Comparison of ENCODE assay signal across 8 cellular contexts in genomic region chr17:75182319-75182568, GRCh38. TPM values are rescaled to one million over a fixed set of nuclear protein-coding genes. Genes with fewer than 3 reads are reported as not detected.
DNase-seq lines count a peak whose midpoint lies in the region; ATAC-seq, FAIRE-seq and TF ChIP-seq lines count a peak whose summit lies in the region.

No MANE protein-coding gene starts in this region.

- H3K4me1 ChIP-seq in CD4-positive, alpha-beta memory T cell (ENCODE audit: insufficient read depth, low read length) = peaks cover 44% of the 10 kb centered on the region
- H3K4me1 ChIP-seq in iPS-18a (ENCODE audit: control insufficient read depth, low read depth, low read length) = peaks cover 4% of the 10 kb centered on the region

- H3K36me3 Mint-ChIP-seq in CD4-positive, alpha-beta memory T cell = peaks cover 0 to 22% of the 10 kb centered on the region in 2 donors
- peaks cover 11 to 18% of the 10 kb centered on the region in 2 donors for H3K36me3 Mint-ChIP-seq in activated naive CD4-positive, alpha-beta T cell treated with anti-CD3 and anti-CD28 coated beads, Interleukin-2, amount 50 U/mL, for 72 hours
- peaks cover 32% of the 10 kb centered on the region for H3K36me3 Mint-ChIP-seq in stimulated activated naive CD8-positive, alpha-beta T cell treated with anti-CD3 and anti-CD28 coated beads, Interleukin-15, Interleukin-2, amounts not matched to agents 100 ng/mL and 50 ng/mL, for 24 hours (ENCODE audit: low read depth)

- H3K4me3 Mint-ChIP-seq in CD4-positive, alpha-beta memory T cell = peak overlapping the region; percentile 89 to 97 (median 92)
- peak overlapping the region; percentile 100 for H3K4me3 Mint-ChIP-seq in stimulated activated naive CD8-positive, alpha-beta T cell treated with anti-CD3 and anti-CD28 coated beads, Interleukin-15, Interleukin-2, amounts not matched to agents 100 ng/mL and 50 ng/mL, for 24 hours

- peak overlapping the region; percentile 88 for H3K9ac ChIP-seq in iPS-18a (ENCODE audit: low read length)

- no peak for TF ChIP-seq POLR2A in GM12891 (IDR thresholded peaks at IDR 0.05; ENCODE audit: low read depth, low read length)

- CTCF ChIA-PET in CD4-positive, alpha-beta memory T cell (lab: Charles Lee; ENCODE audit: partially characterized antibody) = no interaction called here

- POLR2A ChIA-PET in CD4-positive, alpha-beta memory T cell (lab: Charles Lee; ENCODE audit: partially characterized antibody) = interaction anchor here (0.9 to 3.0 kb wide), 19 partner anchors 14 to 223 kb away, joined by 3 to 18 read pairs (median 6); partner anchors contain the start of genes GGA3, GRB2, HID1 and JPT1

- H3K36me3 ChIP-seq in CD4-positive, alpha-beta memory T cell (ENCODE audit: insufficient read depth, low read length) = peaks cover 15% of the 10 kb centered on the region
- peaks cover 28% of the 10 kb centered on the region for H3K36me3 ChIP-seq in iPS-18a (ENCODE audit: control insufficient read depth, low read depth, low read length)

- H3K4me1 Mint-ChIP-seq in CD4-positive, alpha-beta memory T cell = peaks cover 20 to 47% (median 35%) of the 10 kb centered on the region in 4 donors
- H3K4me1 Mint-ChIP-seq in stimulated activated naive CD8-positive, alpha-beta T cell treated with anti-CD3 and anti-CD28 coated beads, Interleukin-15, Interleukin-2, amounts not matched to agents 100 ng/mL and 50 ng/mL, for 24 hours (ENCODE audit: low read depth) = peaks cover 50% of the 10 kb centered on the region

- no peaks in the 10 kb centered on the region for H3K27me3 Mint-ChIP-seq in CD4-positive, alpha-beta memory T cell
- H3K27me3 Mint-ChIP-seq in stimulated activated naive CD8-positive, alpha-beta T cell treated with anti-CD3 and anti-CD28 coated beads, Interleukin-15, Interleukin-2, amounts not matched to agents 100 ng/mL and 50 ng/mL, for 24 hours = no peaks in the 10 kb centered on the region

- intact Hi-C loops in CD4-positive, alpha-beta memory T cell (cut with micrococcal nuclease) = loop anchor here (1.0 to 5.0 kb wide), 5 partner anchors 23 to 335 kb away; partner anchors contain the start of genes CASKIN2, GGA3, MIF4GD and MRPS7

- H3K27ac Mint-ChIP-seq in CD4-positive, alpha-beta memory T cell = peak overlapping the region in 6 of 7 donors; percentile 82 to 92 (median 86)
- peak overlapping the region; percentile 94 to 95 for H3K27ac Mint-ChIP-seq in activated naive CD4-positive, alpha-beta T cell treated with anti-CD3 and anti-CD28 coated beads, Interleukin-2, amount 50 U/mL, for 72 hours
- peak overlapping the region; percentile 85 for H3K27ac Mint-ChIP-seq in stimulated activated naive CD8-positive, alpha-beta T cell treated with anti-CD3 and anti-CD28 coated beads, Interleukin-15, Interleukin-2, amounts not matched to agents 100 ng/mL and 50 ng/mL, for 24 hours

- H3K27ac ChIP-seq in CD4-positive, alpha-beta memory T cell (ENCODE audit: low read depth, low read length) = peak overlapping the region; percentile 94
- peak overlapping the region; percentile 51 for H3K27ac ChIP-seq in iPS-18a (ENCODE audit: low read length)

- H3K4me3 ChIP-seq in CD4-positive, alpha-beta memory T cell (ENCODE audit: low read length in 2 of 2) = peak overlapping the region; percentile 47 to 93
- peak overlapping the region; percentile 86 for H3K4me3 ChIP-seq in iPS-18a (ENCODE audit: low read length)

- DNase-seq in CD4-positive, alpha-beta memory T cell = no peak
- DNase-seq in activated naive CD4-positive, alpha-beta T cell treated with anti-CD3 and anti-CD28 coated beads, Interleukin-2, amount 50 U/mL, for 72 hours (ENCODE audit: low spot score in 2 of 2) = no peak
- DNase-seq in Kasumi-1 (lab: John Stamatoyannopoulos, UW) (no peak), GM12891 (ENCODE audit: insufficient read length, low spot score) (no peak)

- no peaks in the 10 kb centered on the region for H3K27me3 ChIP-seq in CD4-positive, alpha-beta memory T cell (ENCODE audit: insufficient read depth, low read length)
- no peaks in the 10 kb centered on the region for H3K27me3 ChIP-seq in iPS-18a (ENCODE audit: control insufficient read depth, insufficient read depth, low read length)

- ATAC-seq in HG02798 (IDR thresholded peaks at IDR 0.05; ENCODE audit: poor library complexity, unreplicated experiment) = peak; percentile 14
- no peak for ATAC-seq in activated naive CD4-positive, alpha-beta T cell treated with anti-CD3 and anti-CD28 coated beads, Interleukin-2, amount 50 U/mL, for 72 hours
- ATAC-seq in GM21619 (IDR thresholded peaks at IDR 0.05; ENCODE audit: unreplicated experiment) = no peak

- H3K9me3 ChIP-seq in CD4-positive, alpha-beta memory T cell (ENCODE audit: control insufficient read depth in 1 of 2, low read length in 2 of 2) = no peaks in the 10 kb centered on the region
- H3K9me3 ChIP-seq in iPS-18a (ENCODE audit: control insufficient read depth, low read depth, low read length) = no peaks in the 10 kb centered on the region

- peaks cover 0 to 1% (median 0%) of the 10 kb centered on the region in 8 donors for H3K9me3 Mint-ChIP-seq in CD4-positive, alpha-beta memory T cell
- H3K9me3 Mint-ChIP-seq in activated naive CD4-positive, alpha-beta T cell treated with anti-CD3 and anti-CD28 coated beads, Interleukin-2, amount 50 U/mL, for 72 hours = no peaks in the 10 kb centered on the region
- no peaks in the 10 kb centered on the region for H3K9me3 Mint-ChIP-seq in stimulated activated naive CD8-positive, alpha-beta T cell treated with anti-CD3 and anti-CD28 coated beads, Interleukin-15, Interleukin-2, amounts not matched to agents 100 ng/mL and 50 ng/mL, for 24 hours

- no peak for FAIRE-seq in GM12891 (lab: Jason Lieb, UNC)

TF ChIP-seq in GM12891, 5 proteins besides CTCF, POLR2A, EP300 and RAD21:
- TF ChIP-seq PAX5 (IDR thresholded peaks at IDR 0.05; ENCODE audit: insufficient read depth, low read length, severe bottlenecking) (no peak), POLR2AphosphoS5 (IDR thresholded peaks at IDR 0.05; ENCODE audit: low read depth, low read length) (no peak), TAF1 (IDR thresholded peaks at IDR 0.05; ENCODE audit: low read depth, low read length) (no peak), POU2F2 (IDR thresholded peaks at IDR 0.05; ENCODE audit: low read depth, low read length) (no peak), SPI1 (IDR thresholded peaks at IDR 0.05; ENCODE audit: low read depth, low read length) (no peak)

RNA-seq across cellular contexts. Expression of gene SUMO2, which starts 0.5 kb away (rescaled TPM):
- 100 to 1,000 TPM; 255 to 264 TPM for total RNA-seq in CD4-positive, alpha-beta memory T cell
- polyA plus RNA-seq in CD4-positive, alpha-beta memory T cell = 100 to 1,000 TPM; 302 to 416 TPM
- 100 to 1,000 TPM; 557 to 621 TPM for total RNA-seq in activated naive CD4-positive, alpha-beta T cell treated with anti-CD3 and anti-CD28 coated beads, Interleukin-2, amount 50 U/mL, for 72 hours
- polyA plus RNA-seq in GM12891 (2012; ENCODE audit: low read depth, missing spikeins) = 260 TPM

RNA-seq across cellular contexts. Expression of gene NUP85, which starts 23.2 kb away (rescaled TPM):
- 100 to 1,000 TPM; 137 to 164 TPM for total RNA-seq in CD4-positive, alpha-beta memory T cell
- 10 to 100 TPM; 33.4 to 49.1 TPM for polyA plus RNA-seq in CD4-positive, alpha-beta memory T cell
- 100 to 1,000 TPM; 108 to 146 TPM for total RNA-seq in activated naive CD4-positive, alpha-beta T cell treated with anti-CD3 and anti-CD28 coated beads, Interleukin-2, amount 50 U/mL, for 72 hours
- 41.1 TPM for polyA plus RNA-seq in GM12891 (2012; ENCODE audit: low read depth, missing spikeins)

RNA-seq across cellular contexts. Expression of gene JPT1, which starts 27.9 kb away (rescaled TPM):
- total RNA-seq in CD4-positive, alpha-beta memory T cell = 10 to 100 TPM; 37.8 to 38.9 TPM
- polyA plus RNA-seq in CD4-positive, alpha-beta memory T cell = 100 to 1,000 TPM; 105 to 130 TPM
- total RNA-seq in activated naive CD4-positive, alpha-beta T cell treated with anti-CD3 and anti-CD28 coated beads, Interleukin-2, amount 50 U/mL, for 72 hours = 100 to 1,000 TPM; 216 to 232 TPM
- polyA plus RNA-seq in GM12891 (2012; ENCODE audit: low read depth, missing spikeins) = 347 TPM

RNA-seq across cellular contexts. Expression of gene NT5C, which starts 50.7 kb away (rescaled TPM):
- 10 to 100 TPM; 40.1 to 46.6 TPM for total RNA-seq in CD4-positive, alpha-beta memory T cell
- 10 to 100 TPM; 22.4 to 32.6 TPM for polyA plus RNA-seq in CD4-positive, alpha-beta memory T cell
- 10 to 100 TPM; 51.7 to 52.8 TPM for total RNA-seq in activated naive CD4-positive, alpha-beta T cell treated with anti-CD3 and anti-CD28 coated beads, Interleukin-2, amount 50 U/mL, for 72 hours
- 60.7 TPM for polyA plus RNA-seq in GM12891 (2012; ENCODE audit: low read depth, missing spikeins)

Comparison
In these comparisons a context has a peak if more than half of its experiments do, and no peak if none do; other contexts are left out.
1. RNA of gene JPT1, which starts 27.9 kb away (total RNA-seq): 216 to 232 TPM in activated naive CD4-positive, alpha-beta T cell treated with anti-CD3 and anti-CD28 coated beads, Interleukin-2, amount 50 U/mL, for 72 hours; 37.8 to 38.9 TPM in CD4-positive, alpha-beta memory T cell; every median in the first group is over 4 times any median in the second.
2. Peak in every context shown above with its lines, with median percentiles within 50 percentile points of each other: H3K27ac Mint-ChIP-seq.